8 cellular contexts compared by ENCODE assay signal in genomic region chr18:61606759-61607158, GRCh38.
DNase-seq lines count a peak whose midpoint lies in the region; ATAC-seq and TF ChIP-seq lines count a peak whose summit lies in the region.

No MANE protein-coding gene starts in this region.

- peaks cover 9% of the 10 kb centered on the region for H3K4me1 Mint-ChIP-seq in Calu3 (ENCODE audit: low read depth, unreplicated experiment)
- peaks cover 22% of the 10 kb centered on the region for H3K4me1 Mint-ChIP-seq in nephron progenitor cell
- H3K4me1 Mint-ChIP-seq in T-helper 2 cell treated with Interferon-gamma antibody and Interleukin-4, amounts not matched to agents 5 μg/mL and 100 μg/mL, for 36 hours (ENCODE audit: low read depth): no peaks in the 10 kb centered on the region

- no peak for TF ChIP-seq POLR2A in Peyer's patch (IDR thresholded peaks at IDR 0.05)
- no peak for TF ChIP-seq POLR2A in esophagus squamous epithelium (IDR thresholded peaks at IDR 0.05)

- TF ChIP-seq CTCF in Calu3 (IDR thresholded peaks at IDR 0.05; ENCODE audit: unreplicated experiment) (no peak), Peyer's patch (IDR thresholded peaks at IDR 0.05) (no peak), esophagus squamous epithelium (IDR thresholded peaks at IDR 0.05) (no peak), nephron progenitor cell (IDR thresholded peaks at IDR 0.05) (no peak)

- H3K27me3 ChIP-seq in Peyer's patch: no peaks in the 10 kb centered on the region
- H3K27me3 ChIP-seq in esophagus squamous epithelium: no peaks in the 10 kb centered on the region
- H3K27me3 ChIP-seq in HAP-1 (ENCODE audit: low read depth): no peaks in the 10 kb centered on the region

- no peak for ATAC-seq in GM21619 (IDR thresholded peaks at IDR 0.05; ENCODE audit: unreplicated experiment)

- WGBS in esophagus squamous epithelium, 2 donors: 7 to 14% methylated on average over 5 of the region's 5 CpGs

- H3K9me3 ChIP-seq in Peyer's patch (no peaks in the 10 kb centered on the region), esophagus squamous epithelium (no peaks in the 10 kb centered on the region), HAP-1 (no peaks in the 10 kb centered on the region)

- CTCF ChIA-PET in Calu3 (lab: Charles Lee): interaction anchor here (0.6 to 0.8 kb wide), 3 partner anchors 29 to 1433 kb away, joined by 3 to 5 read pairs (median 4); no protein-coding TSS in a partner anchor

- H3K9me3 Mint-ChIP-seq in Calu3 (ENCODE audit: low read depth, unreplicated experiment) (peaks cover 9% of the 10 kb centered on the region), nephron progenitor cell (peaks cover 28% of the 10 kb centered on the region)
- H3K9me3 Mint-ChIP-seq in T-helper 2 cell treated with Interferon-gamma antibody and Interleukin-4, amounts not matched to agents 5 μg/mL and 100 μg/mL, for 36 hours: no peaks in the 10 kb centered on the region

- in situ Hi-C loops in HAP-1 (cut with MboI; ENCODE audit: low sequenced_read_pairs): no loop called here

- H3K27ac Mint-ChIP-seq in Calu3 (ENCODE audit: unreplicated experiment): peak overlapping the region; percentile 2
- no peak overlapping the region for H3K27ac Mint-ChIP-seq in nephron progenitor cell
- H3K27ac Mint-ChIP-seq in T-helper 2 cell treated with Interferon-gamma antibody and Interleukin-4, amounts not matched to agents 5 μg/mL and 100 μg/mL, for 36 hours: no peak overlapping the region

- H3K4me3 ChIP-seq in Peyer's patch (no peak overlapping the region), esophagus squamous epithelium (peak overlapping the region; percentile 1 to 53 (median 29)), HAP-1 (no peak overlapping the region)

- no TSS peak for BruUV-seq in Calu3 (replicated peaks; lab: Mats Ljungman, UMichigan)

- H3K4me3 Mint-ChIP-seq in Calu3 (ENCODE audit: low read depth, unreplicated experiment) (no peak overlapping the region), nephron progenitor cell (peak overlapping the region; percentile 34)
- H3K4me3 Mint-ChIP-seq in T-helper 2 cell treated with Interferon-gamma antibody and Interleukin-4, amounts not matched to agents 5 μg/mL and 100 μg/mL, for 36 hours: no peak overlapping the region

- no peaks in the 10 kb centered on the region for H3K36me3 ChIP-seq in Peyer's patch
- no peaks in the 10 kb centered on the region for H3K36me3 ChIP-seq in esophagus squamous epithelium
- H3K36me3 ChIP-seq in HAP-1 (replicated peaks): no peaks in the 10 kb centered on the region

- peak; percentile 49 for DNase-seq in Calu3
- peak in 2 of 3 donors; percentile 52 to 53 for DNase-seq in Peyer's patch
- DNase-seq in esophagus squamous epithelium (lab: John Stamatoyannopoulos, UW): no peak
- peak; percentile 22 for DNase-seq in nephron progenitor cell
- no peak for DNase-seq in T-helper 2 cell treated with Interferon-gamma antibody and Interleukin-4, amounts not matched to agents 5 μg/mL and 100 μg/mL, for 36 hours (ENCODE audit: low spot score)
- no peak for DNase-seq in NCI-H128 (lab: John Stamatoyannopoulos, UW; ENCODE audit: unreplicated experiment)
- DNase-seq in HAP-1 (ENCODE audit: low spot score in 2 of 2): no peak

- intact Hi-C loops in Calu3 (cut with micrococcal nuclease; ENCODE audit: unreplicated experiment) (loop anchor here (2.0 kb wide), 1 partner anchor 44 kb away; no protein-coding TSS in a partner anchor), esophagus squamous epithelium (cut with DNase I) (no loop called here)

- H3K36me3 Mint-ChIP-seq in Calu3 (ENCODE audit: insufficient read depth, unreplicated experiment) (no peaks in the 10 kb centered on the region), nephron progenitor cell (ENCODE audit: low read depth) (no peaks in the 10 kb centered on the region)
- H3K36me3 Mint-ChIP-seq in T-helper 2 cell treated with Interferon-gamma antibody and Interleukin-4, amounts not matched to agents 5 μg/mL and 100 μg/mL, for 36 hours (ENCODE audit: low read depth): no peaks in the 10 kb centered on the region

- H3K4me1 ChIP-seq in Peyer's patch (peaks cover 0 to 11% (median 0%) of the 10 kb centered on the region in 4 donors), esophagus squamous epithelium (peaks cover 5 to 31% (median 8%) of the 10 kb centered on the region in 3 donors), HAP-1 (no peaks in the 10 kb centered on the region)

- H3K27me3 Mint-ChIP-seq in Calu3 (ENCODE audit: unreplicated experiment) (no peaks in the 10 kb centered on the region), nephron progenitor cell (ENCODE audit: low read depth, poor library complexity) (peaks cover 75% of the 10 kb centered on the region)
- H3K27me3 Mint-ChIP-seq in T-helper 2 cell treated with Interferon-gamma antibody and Interleukin-4, amounts not matched to agents 5 μg/mL and 100 μg/mL, for 36 hours (ENCODE audit: low read depth): peaks cover 35% of the 10 kb centered on the region

- H3K27ac ChIP-seq in Peyer's patch (peak overlapping the region in 2 of 4 donors; percentile 9 to 18), esophagus squamous epithelium (peak overlapping the region; percentile 28 to 65 (median 60))

Comparison
In these comparisons a context has a peak if more than half of its experiments do, and no peak if none do; other contexts are left out.
1. DNase-seq: peak in Calu3 (single experiment), Peyer's patch (2 of 3) and nephron progenitor cell (single experiment); none in esophagus squamous epithelium (single experiment), T-helper 2 cell treated with Interferon-gamma antibody and Interleukin-4, amounts not matched to agents 5 μg/mL and 100 μg/mL, for 36 hours (single experiment), NCI-H128 (single experiment) and HAP-1 (0 of 2).
2. H3K4me3 ChIP-seq: peak in esophagus squamous epithelium (4 of 4); none in Peyer's patch (0 of 4) and HAP-1 (single experiment).